Comparison of ENCODE assay signal across 8 cellular contexts in genomic region chr2:196601430-196602306, GRCh38. TPM values are rescaled to one million over a fixed set of nuclear protein-coding genes. Genes with fewer than 3 reads are reported as not detected.
DNase-seq lines count a peak whose midpoint lies in the region; ATAC-seq and TF ChIP-seq lines count a peak whose summit lies in the region.

No MANE protein-coding gene starts in this region.

- H3K27me3 ChIP-seq in BE2C (no peaks in the 10 kb centered on the region), MG63 (no peaks in the 10 kb centered on the region), mesenchymal stem cell (ENCODE audit: control insufficient read depth in 1 of 2, insufficient read depth in 1 of 2, low read length in 2 of 2) (no peaks in the 10 kb centered on the region)

- ATAC-seq in GM18502 (IDR thresholded peaks at IDR 0.05; ENCODE audit: poor library complexity, unreplicated experiment), result no peak

- peak overlapping the region; percentile 20 for H2AK5ac ChIP-seq in mesenchymal stem cell (ENCODE audit: low read length, severe bottlenecking)

- peak overlapping the region; percentile 27 for H3K27ac ChIP-seq in mesenchymal stem cell (ENCODE audit: low read length, poor library complexity, severe bottlenecking)

- peak; percentile 36 for TF ChIP-seq CTCF in BE2C (IDR thresholded peaks at IDR 0.05; ENCODE audit: low read depth, low read length)
- TF ChIP-seq CTCF in cardiac fibroblast (IDR thresholded peaks at IDR 0.05; ENCODE audit: low read depth, low read length), result no peak
- no peak for TF ChIP-seq CTCF in GM10266 (IDR thresholded peaks at IDR 0.05; ENCODE audit: control insufficient read depth, insufficient read depth, low read depth, missing control alignments)

- no peak overlapping the region for H2BK5ac ChIP-seq in mesenchymal stem cell (ENCODE audit: low read depth, low read length, poor library complexity, severe bottlenecking)

- no peak overlapping the region for H2BK15ac ChIP-seq in mesenchymal stem cell (ENCODE audit: low read depth, poor library complexity, severe bottlenecking)

- WGBS in mesenchymal stem cell, result 45% methylated on average over 11 of the region's 13 CpGs

- H4K8ac ChIP-seq in mesenchymal stem cell (ENCODE audit: low read length), result peak overlapping the region; percentile 95

- DNase-seq in BE2C (peak; percentile 95), MG63 (peak; percentile 97), cardiac fibroblast (ENCODE audit: low read depth in 2 of 2) (peak; percentile 85 to 96), mesenchymal stem cell (peak; percentile 99), GM10266 (ENCODE audit: extremely low spot score) (no peak), NCI-H1436 treated with DMSO at 0.1 percent for 48 hours (lab: John Stamatoyannopoulos, UW) (no peak), mesenteric fat pad (ENCODE audit: low spot score) (no peak)

- no peaks in the 10 kb centered on the region for H3K9me3 ChIP-seq in BE2C
- no peaks in the 10 kb centered on the region for H3K9me3 ChIP-seq in MG63
- no peaks in the 10 kb centered on the region for H3K9me3 ChIP-seq in mesenchymal stem cell (ENCODE audit: control insufficient read depth, low read length)

- H2BK120ac ChIP-seq in mesenchymal stem cell (ENCODE audit: low read depth, low read length), result peak overlapping the region; percentile 73

- H2BK12ac ChIP-seq in mesenchymal stem cell (ENCODE audit: low read length in 2 of 2), result peak overlapping the region in 1 of 2 experiments; percentile 59

- H3K4me3 ChIP-seq in BE2C (ENCODE audit: low read depth, low read length) (no peak overlapping the region), MG63 (no peak overlapping the region), cardiac fibroblast (replicated peaks in 1 of 2; ENCODE audit: low read depth in 2 of 2, low read length in 2 of 2) (no peak overlapping the region), mesenchymal stem cell (ENCODE audit: insufficient read depth in 1 of 2, low read depth in 1 of 2, low read length in 2 of 2) (no peak overlapping the region)

- H3K36me3 ChIP-seq in BE2C, result no peaks in the 10 kb centered on the region
- no peaks in the 10 kb centered on the region for H3K36me3 ChIP-seq in MG63
- no peaks in the 10 kb centered on the region for H3K36me3 ChIP-seq in mesenchymal stem cell (ENCODE audit: control insufficient read depth in 1 of 2, insufficient read depth in 2 of 2, low read depth in 1 of 2, low read length in 2 of 2)

- peak overlapping the region in 1 of 2 experiments; percentile 22 for H3K4ac ChIP-seq in mesenchymal stem cell (ENCODE audit: low read depth in 1 of 2, low read length in 2 of 2)

- peak overlapping the region; percentile 75 to 94 for H3K18ac ChIP-seq in mesenchymal stem cell (ENCODE audit: low read depth in 1 of 2, low read length in 2 of 2)

- no peak overlapping the region for H2AFZ ChIP-seq in mesenchymal stem cell (ENCODE audit: low read depth, low read length)

- H3K4me1 ChIP-seq in BE2C (peaks cover 11% of the 10 kb centered on the region), mesenchymal stem cell (ENCODE audit: control insufficient read depth, insufficient read depth, low read depth, low read length) (peaks cover 8% of the 10 kb centered on the region)

- no peak overlapping the region for H3K4me2 ChIP-seq in mesenchymal stem cell (ENCODE audit: low read length, poor library complexity, severe bottlenecking)

- H3K23ac ChIP-seq in mesenchymal stem cell (ENCODE audit: low read length in 2 of 2), result no peak overlapping the region

- H3K9ac ChIP-seq in mesenchymal stem cell (ENCODE audit: low read length), result peak overlapping the region; percentile 69

- H3K79me1 ChIP-seq in mesenchymal stem cell (replicated peaks; ENCODE audit: low read length, poor library complexity, severe bottlenecking), result no peaks in the 10 kb centered on the region

- H4K91ac ChIP-seq in mesenchymal stem cell (ENCODE audit: low read length), result peak overlapping the region; percentile 52

- no peak overlapping the region for H3K14ac ChIP-seq in mesenchymal stem cell (ENCODE audit: low read length in 2 of 2)

RNA-seq across cellular contexts. Expression of gene HECW2, which starts 8.3 kb away (rescaled TPM):
- 2.0 TPM for polyA plus RNA-seq in BE2C (2012; ENCODE audit: insufficient read depth, insufficient read length, low read depth)
- 9.2 and 10.8 TPM in 2 replicates for total RNA-seq in MG63 (2014; rRNA removed; shearing (Covaris generic); ENCODE audit: low replicate concordance)
- polyA plus RNA-seq in mesenchymal stem cell (2013, experiment 1 of 2), result 1.0 TPM
- 0.90 TPM for polyA plus RNA-seq in mesenchymal stem cell (2013, experiment 2 of 2)
- total RNA-seq in mesenteric fat pad, result 23.4 TPM

RNA-seq across cellular contexts. Expression of gene CCDC150, which starts 37.8 kb away (rescaled TPM):
- 5.1 TPM for polyA plus RNA-seq in BE2C (2012; ENCODE audit: insufficient read depth, insufficient read length, low read depth)
- 3.3 and 3.5 TPM in 2 replicates for total RNA-seq in MG63 (2014; rRNA removed; shearing (Covaris generic); ENCODE audit: low replicate concordance)
- polyA plus RNA-seq in mesenchymal stem cell (2013, experiment 1 of 2), result 1.1 TPM
- polyA plus RNA-seq in mesenchymal stem cell (2013, experiment 2 of 2), result 0.92 TPM
- 1.3 TPM for total RNA-seq in mesenteric fat pad

Comparison
In these comparisons a context has a peak if more than half of its experiments do, and no peak if none do; other contexts are left out.
1. DNase-seq: peak in BE2C (single experiment), MG63 (single experiment), cardiac fibroblast (2 of 2) and mesenchymal stem cell (single experiment); none in GM10266 (single experiment), NCI-H1436 treated with DMSO at 0.1 percent for 48 hours (single experiment) and mesenteric fat pad (single experiment).